ENCODE assay signal across 17 cellular contexts in genomic region chr9:31372796-31373587, GRCh38.
DNase-seq lines count a peak whose midpoint lies in the region; ATAC-seq and TF ChIP-seq lines count a peak whose summit lies in the region.
"Had no signal": no experiment of that assay in that cellular context is flagged by ENCODE, and none has a peak within 500 bp of the region (broad histone marks: within the 10 kb centered on the region; RNA-seq: fewer than 3 reads in every experiment).

No MANE protein-coding gene starts in this region.

- no peak overlapping the region for H3K4me3 ChIP-seq in fibroblast of pulmonary artery (replicated peaks; ENCODE audit: low read depth, low read length)
- H3K4me3 ChIP-seq in hepatocyte, result no peak overlapping the region

- no peak overlapping the region for H3K4me2 ChIP-seq in hepatocyte
- H3K4me2 ChIP-seq: KMS-11 had no signal

- H2AFZ ChIP-seq in hepatocyte, result no peak overlapping the region

- TF ChIP-seq CTCF in fibroblast of pulmonary artery (IDR thresholded peaks at IDR 0.05; ENCODE audit: low read length, missing control alignments) (no peak), hepatocyte (IDR thresholded peaks at IDR 0.05; ENCODE audit: poor library complexity) (no peak)

- no peaks in the 10 kb centered on the region for H3K36me3 ChIP-seq in hepatocyte (replicated peaks; ENCODE audit: insufficient read depth, low read depth)

- 88% methylated on average over 7 of the region's 7 CpGs for WGBS in hepatocyte (ENCODE audit: low lambda C conversion rate, missing lambda C conversion rate)

- ATAC-seq in GM18861 (IDR thresholded peaks at IDR 0.05; ENCODE audit: unreplicated experiment) (peak; percentile 51), HG03354 (IDR thresholded peaks at IDR 0.05; ENCODE audit: poor library complexity, severe bottlenecking, unreplicated experiment) (peak; percentile 65), HG02885 (IDR thresholded peaks at IDR 0.05; ENCODE audit: poor library complexity, unreplicated experiment) (no peak), left lobe of liver (no peak), HG03196 (IDR thresholded peaks at IDR 0.05; ENCODE audit: unreplicated experiment) (no peak)
- ATAC-seq: HepG2 had no signal

- no peaks in the 10 kb centered on the region for H3K27me3 ChIP-seq in hepatocyte

- DNase-seq in RKO (ENCODE audit: low spot score), result peak; percentile 11
- peak; percentile 33 for DNase-seq in fibroblast of pulmonary artery (ENCODE audit: low read depth)
- no peak for DNase-seq in left lobe of liver (ENCODE audit: low spot score)
- DNase-seq in hepatocyte (ENCODE audit: low spot score), result no peak
- DNase-seq: AML-193, Calu3, DMS79, HCEC 1CT, NCI-H1105 treated with DMSO at 0.1 percent for 48 hours, NCI-H2029 treated with DMSO at 0.1 percent for 48 hours, NCI-H524 had no signal

- no peaks in the 10 kb centered on the region for H3K9me2 ChIP-seq in hepatocyte (replicated peaks; ENCODE audit: insufficient read depth)

- H3K4me1 ChIP-seq in hepatocyte (ENCODE audit: insufficient read depth), result no peaks in the 10 kb centered on the region

- H3K79me2 ChIP-seq in hepatocyte, result no peaks in the 10 kb centered on the region

- H3K9me3 ChIP-seq in hepatocyte (ENCODE audit: low read depth), result no peaks in the 10 kb centered on the region

- H3K27ac ChIP-seq in hepatocyte, result no peak overlapping the region
- H3K27ac ChIP-seq: KMS-11 had no signal

- no peaks in the 10 kb centered on the region for H4K20me1 ChIP-seq in hepatocyte (ENCODE audit: insufficient read depth, poor library complexity, severe bottlenecking)

Comparison
In these comparisons a context has a peak if more than half of its experiments do, and no peak if none do; other contexts are left out.
1. ATAC-seq: peak in GM18861 (single experiment) and HG03354 (single experiment); none in HG02885 (single experiment), left lobe of liver (single experiment) and HG03196 (single experiment).
2. DNase-seq: peak in RKO (single experiment) and fibroblast of pulmonary artery (single experiment); none in left lobe of liver (single experiment) and hepatocyte (single experiment).